1 cellular context compared by ENCODE assay signal in genomic region chr2:43031471-43032224, GRCh38.
TF ChIP-seq lines count a peak whose summit lies in the region.

No MANE protein-coding gene starts in this region.

TF ChIP-seq in GM23338, 12 proteins besides CTCF, POLR2A, EP300 and RAD21 (continued from another document):
- TF ChIP-seq REST (IDR thresholded peaks at IDR 0.05; ENCODE audit: unreplicated experiment) = no peak
- no peak for TF ChIP-seq JUNB (IDR thresholded peaks at IDR 0.05; ENCODE audit: unreplicated experiment)
- TF ChIP-seq ZNF114 (CRISPR knock-in tag; IDR thresholded peaks at IDR 0.05) = no peak
- no peak for TF ChIP-seq STAT1 (IDR thresholded peaks at IDR 0.05; ENCODE audit: unreplicated experiment)
- TF ChIP-seq POLR2AphosphoS5 (IDR thresholded peaks at IDR 0.05; ENCODE audit: low read depth) = no peak
